Comparison of ENCODE assay signal across 8 cellular contexts in genomic region chr3:16514021-16514700, GRCh38. TPM values are rescaled to one million over a fixed set of nuclear protein-coding genes. Genes with fewer than 3 reads are reported as not detected.
DNase-seq lines count a peak whose midpoint lies in the region; ATAC-seq, FAIRE-seq and TF ChIP-seq lines count a peak whose summit lies in the region.

No MANE protein-coding gene starts in this region.

- no peak for TF ChIP-seq POLR2A in body of pancreas (IDR thresholded peaks at IDR 0.05)

- H3K9me3 ChIP-seq in Karpas-422 (ENCODE audit: low read length) (no peaks in the 10 kb centered on the region), body of pancreas (no peaks in the 10 kb centered on the region)

- DNase-seq in AG10803 (ENCODE audit: low read depth) (no peak), Karpas-422 (no peak), coronary artery (ENCODE audit: low spot score) (no peak), natural killer cell (no peak), NK-92 (lab: John Stamatoyannopoulos, UW; ENCODE audit: unreplicated experiment) (no peak), body of pancreas (no peak), GM19239 (ENCODE audit: insufficient read length, low spot score) (no peak)

- no peak for FAIRE-seq in GM19239 (lab: Jason Lieb, UNC)

- peaks cover 42% of the 10 kb centered on the region for H3K79me2 ChIP-seq in Karpas-422 (ENCODE audit: low read length)

- H3K36me3 Mint-ChIP-seq in natural killer cell = no peaks in the 10 kb centered on the region

- no peak for ATAC-seq in natural killer cell
- ATAC-seq in GM21381 (IDR thresholded peaks at IDR 0.05; ENCODE audit: unreplicated experiment) = no peak
- no peak for ATAC-seq in body of pancreas

- no peak for TF ChIP-seq CTCF in AG10803 (conservative IDR thresholded peaks at IDR 0.05; ENCODE audit: low read length)
- no peak for TF ChIP-seq CTCF in coronary artery (IDR thresholded peaks at IDR 0.05)
- no peak for TF ChIP-seq CTCF in natural killer cell (IDR thresholded peaks at IDR 0.05)
- TF ChIP-seq CTCF in body of pancreas (IDR thresholded peaks at IDR 0.05) = no peak

- peak overlapping the region; percentile 99 for H3K9ac ChIP-seq in Karpas-422 (ENCODE audit: low read length)

- H3K27me3 ChIP-seq in Karpas-422 (ENCODE audit: low read length) (no peaks in the 10 kb centered on the region), body of pancreas (peaks cover 0 to 9% of the 10 kb centered on the region in 2 donors)

- H3K4me1 ChIP-seq in Karpas-422 (ENCODE audit: low read length) (peaks cover 73% of the 10 kb centered on the region), body of pancreas (peaks cover 13% of the 10 kb centered on the region)

- peak overlapping the region; percentile 95 for H3K4me3 ChIP-seq in AG10803 (ENCODE audit: low read length)
- peak overlapping the region; percentile 93 for H3K4me3 ChIP-seq in Karpas-422 (ENCODE audit: low read length)
- H3K4me3 ChIP-seq in coronary artery = peak overlapping the region; percentile 74
- H3K4me3 ChIP-seq in body of pancreas = no peak overlapping the region

- peak overlapping the region; percentile 97 for H3K4me3 Mint-ChIP-seq in natural killer cell

- H3K36me3 ChIP-seq in Karpas-422 (ENCODE audit: insufficient read depth, low read length) (peaks cover 11% of the 10 kb centered on the region), body of pancreas (replicated peaks in 1 of 2; ENCODE audit: insufficient read depth in 1 of 2, low read depth in 2 of 2) (no peaks in the 10 kb centered on the region)

- peak overlapping the region; percentile 74 for H3K4me2 ChIP-seq in Karpas-422 (ENCODE audit: low read depth, low read length, poor library complexity, severe bottlenecking)

- H3K27ac Mint-ChIP-seq in natural killer cell = peak overlapping the region; percentile 91 to 97

- WGBS in body of pancreas, 2 donors = 50 to 51% methylated on average over 9 of the region's 9 CpGs

- H3K9me2 ChIP-seq in Karpas-422 (replicated peaks; ENCODE audit: insufficient read depth, low read length) = no peaks in the 10 kb centered on the region

- intact Hi-C loops in natural killer cell (cut with micrococcal nuclease) (loop anchor here (5.0 to 10.0 kb wide), 3 partner anchors 37 to 641 kb away; no protein-coding TSS in a partner anchor), body of pancreas (cut with DNase I) (no loop called here)

- H3K9me3 Mint-ChIP-seq in natural killer cell = no peaks in the 10 kb centered on the region

- peaks cover 67 to 80% of the 10 kb centered on the region in 2 donors for H3K4me1 Mint-ChIP-seq in natural killer cell

- H3K27me3 Mint-ChIP-seq in natural killer cell (ENCODE audit: low read depth in 2 of 2) = no peaks in the 10 kb centered on the region

- 0 out of 2 replicates have a peak overlapping the region, but pooled peaks have one; percentile 45 for H2AFZ ChIP-seq in Karpas-422 (ENCODE audit: low read length)

- H3K27ac ChIP-seq in Karpas-422 (ENCODE audit: low read length) (peak overlapping the region; percentile 99), coronary artery (peak overlapping the region in 1 of 2 donors; percentile 64), body of pancreas (peak overlapping the region in 1 of 4 donors; percentile 15)

- peaks cover 7% of the 10 kb centered on the region; the same call in 1 of the 2 replicates for H4K20me1 ChIP-seq in Karpas-422 (ENCODE audit: insufficient read depth, low read depth, low read length)

RNA-seq across cellular contexts. Expression of gene RFTN1, which starts 0.7 kb away (rescaled TPM):
- 291 and 375 TPM in 2 replicates for total RNA-seq in Karpas-422 (2014; rRNA removed; shearing (Covaris generic); ENCODE audit: low replicate concordance)
- total RNA-seq in natural killer cell = 100 to 1,000 TPM; 112 to 135 (median 115) TPM
- 10 to 100 TPM in 1 of 2 donors, 1 to 10 TPM in 1; 6.5 to 28.0 TPM for total RNA-seq in body of pancreas

Comparison
In these comparisons a context has a peak if more than half of its experiments do, and no peak if none do; other contexts are left out.
1. H3K4me3 ChIP-seq: peak in AG10803 (single experiment), Karpas-422 (single experiment) and coronary artery (single experiment); none in body of pancreas (0 of 2).